Comparison of ENCODE assay signal across 1 cellular context in the genomic region with DNA sequence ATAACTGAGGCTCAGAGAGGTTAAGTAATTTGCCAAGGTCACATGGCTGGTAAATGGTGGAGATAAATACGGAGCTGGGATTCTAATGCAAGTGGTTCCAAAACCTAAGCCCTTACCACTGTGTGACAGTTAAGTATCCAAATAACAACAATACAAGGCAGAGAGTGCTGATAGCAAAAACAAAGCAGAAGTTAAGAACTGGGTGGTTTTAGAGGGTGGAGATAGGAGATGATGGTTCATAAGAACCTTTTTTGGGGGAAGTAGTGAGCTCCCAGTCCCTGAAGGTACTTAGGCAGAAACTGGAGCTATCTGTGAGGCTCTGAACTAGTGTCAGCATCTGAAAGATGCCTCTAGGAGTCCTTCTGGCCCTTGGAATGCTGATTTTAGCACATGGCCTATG.
TF ChIP-seq lines count a peak whose summit lies in the region.

No MANE protein-coding gene starts in this region.

TF ChIP-seq in IMR-90, 13 proteins besides CTCF, POLR2A, EP300 and RAD21:
- TF ChIP-seq RFX5 (IDR thresholded peaks at IDR 0.05; ENCODE audit: low read depth, low read length): no peak
- TF ChIP-seq NFE2L2 (IDR thresholded peaks at IDR 0.05; ENCODE audit: low read depth, low read length): no peak
- TF ChIP-seq RCOR1 (IDR thresholded peaks at IDR 0.05; ENCODE audit: insufficient replicate concordance, low read length): no peak
- no peak for TF ChIP-seq SMC3 (IDR thresholded peaks at IDR 0.05; ENCODE audit: low read depth, low read length)
- TF ChIP-seq MXI1 (IDR thresholded peaks at IDR 0.05; ENCODE audit: borderline replicate concordance, low read depth, low read length): no peak
- TF ChIP-seq ELK1 (IDR thresholded peaks at IDR 0.05; ENCODE audit: borderline replicate concordance, low read depth, low read length): no peak
- no peak for TF ChIP-seq BHLHE40 (IDR thresholded peaks at IDR 0.05; ENCODE audit: low read depth, low read length)
- TF ChIP-seq CEBPB (IDR thresholded peaks at IDR 0.05; ENCODE audit: low read depth, low read length): no peak
- TF ChIP-seq, protein P1, sequence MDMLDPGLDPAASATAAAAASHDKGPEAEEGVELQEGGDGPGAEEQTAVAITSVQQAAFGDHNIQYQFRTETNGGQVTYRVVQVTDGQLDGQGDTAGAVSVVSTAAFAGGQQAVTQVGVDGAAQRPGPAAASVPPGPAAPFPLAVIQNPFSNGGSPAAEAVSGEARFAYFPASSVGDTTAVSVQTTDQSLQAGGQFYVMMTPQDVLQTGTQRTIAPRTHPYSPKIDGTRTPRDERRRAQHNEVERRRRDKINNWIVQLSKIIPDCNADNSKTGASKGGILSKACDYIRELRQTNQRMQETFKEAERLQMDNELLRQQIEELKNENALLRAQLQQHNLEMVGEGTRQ (IDR thresholded peaks at IDR 0.05; ENCODE audit: low read depth, low read length): no peak
